In the genomic region with DNA sequence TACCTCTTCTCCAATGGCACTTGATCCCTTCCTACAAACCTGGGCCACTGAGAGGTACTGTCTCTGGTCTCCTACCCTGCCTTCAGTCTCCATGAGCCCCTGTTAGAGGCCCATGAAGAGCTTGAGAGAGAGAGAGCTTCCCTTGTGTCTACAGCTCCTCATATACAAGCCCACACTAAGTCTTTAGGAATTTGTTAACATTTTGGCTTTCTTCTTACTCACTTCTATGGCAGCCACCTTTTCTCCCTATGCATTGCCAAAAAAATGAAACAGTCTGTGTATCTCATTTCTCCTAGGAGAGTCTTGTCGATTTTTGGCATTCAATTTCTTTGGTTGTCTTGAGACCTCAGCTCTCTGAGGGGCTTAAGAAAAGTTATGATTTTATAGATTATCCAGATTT, we compare ENCODE assay signal across 16 cellular contexts.
DNase-seq lines count a peak whose midpoint lies in the region; TF ChIP-seq lines count a peak whose summit lies in the region.
"Had no signal": no experiment of that assay in that cellular context is flagged by ENCODE, and none has a peak within 500 bp of the region (broad histone marks: within the 10 kb centered on the region; RNA-seq: fewer than 3 reads in every experiment).

No MANE protein-coding gene starts in this region.

- CTCF ChIA-PET in RWPE1 (lab: Yijun Ruan, JAX): no interaction called here

- DNase-seq in ELR (ENCODE audit: low read depth) (peak; percentile 62), RPMI7951 (ENCODE audit: low read depth) (peak; percentile 42), dedifferentiated amniotic fluid mesenchymal stem cell (ENCODE audit: extremely low spot score) (peak; percentile 44), skeletal muscle cell (ENCODE audit: low read depth) (peak; percentile 67), GM20000 (ENCODE audit: low spot score) (no peak), COLO668 (lab: John Stamatoyannopoulos, UW; ENCODE audit: unreplicated experiment) (no peak), NAMALWA (ENCODE audit: low spot score) (no peak), RWPE1 (ENCODE audit: low spot score) (no peak)
- DNase-seq: activated T-cell treated with anti-CD3 and anti-CD28 coated beads, Interleukin-2, amount 50 U/mL, for 72 hours; COR-L47; left ventricle myocardium inferior; NCI-H146; NCI-H2171 treated with DMSO at 0.1 percent for 48 hours; NCI-H748 treated with DMSO at 0.1 percent for 48 hours; OCI-M1; stimulated activated CD4-positive, alpha-beta T cell treated with anti-CD3 and anti-CD28 coated beads, Interleukin-12 subunit alpha, Interleukin-12 subunit beta, amount 100 ng/mL, for 4 hours had no signal

- H3K4me3 ChIP-seq in skeletal muscle cell (ENCODE audit: low read depth, low read length): no peak overlapping the region
- H3K4me3 ChIP-seq: left ventricle myocardium inferior had no signal

- no peak overlapping the region for H3K27ac ChIP-seq in RWPE1
- H3K27ac ChIP-seq: left ventricle myocardium inferior had no signal

- POLR2A ChIA-PET in RWPE1 (lab: Yijun Ruan, JAX; ENCODE audit: low non-redundant PET): no interaction called here

- no peak for TF ChIP-seq CTCF in GM20000 (IDR thresholded peaks at IDR 0.05; ENCODE audit: extremely low read depth, missing control alignments)
- TF ChIP-seq CTCF in RWPE1 (conservative IDR thresholded peaks at IDR 0.05; ENCODE audit: low read depth): no peak

Comparison
In these comparisons a context has a peak if more than half of its experiments do, and no peak if none do; other contexts are left out.
1. DNase-seq: peak in ELR (single experiment), RPMI7951 (single experiment), dedifferentiated amniotic fluid mesenchymal stem cell (single experiment) and skeletal muscle cell (single experiment); none in GM20000 (single experiment), COLO668 (single experiment), NAMALWA (single experiment) and RWPE1 (single experiment).